Comparison of ENCODE assay signal across 1 cellular context in genomic region chr1:179930867-179931266, GRCh38.
TF ChIP-seq lines count a peak whose summit lies in the region.

No MANE protein-coding gene starts in this region.

TF ChIP-seq in HEK293, 187 proteins besides CTCF, POLR2A, EP300 and RAD21 (continued from another document and continues in another):
- TF ChIP-seq TSHZ1 (tag by site-specific recombination; IDR thresholded peaks at IDR 0.05; ENCODE audit: borderline replicate concordance) (peak; percentile 83; the same call in 1 of the 2 replicates), ZNF341 (tag by site-specific recombination; IDR thresholded peaks at IDR 0.05; ENCODE audit: low read depth) (no peak), ZNF248 (tag by site-specific recombination; IDR thresholded peaks at IDR 0.05) (no peak), ZNF558 (tag by site-specific recombination; IDR thresholded peaks at IDR 0.05) (peak; percentile 53; the same call in 1 of the 2 replicates), PRDM1 (tag by site-specific recombination; IDR thresholded peaks at IDR 0.05) (peak; percentile 76), ZNF501 (tag by site-specific recombination; IDR thresholded peaks at IDR 0.05) (peak; percentile 65), ZNF148 (tag by site-specific recombination; IDR thresholded peaks at IDR 0.05; ENCODE audit: borderline replicate concordance) (no peak), YY2 (tag by site-specific recombination; IDR thresholded peaks at IDR 0.05) (no peak), ZNF292 (tag by site-specific recombination; IDR thresholded peaks at IDR 0.05; ENCODE audit: borderline replicate concordance, low read depth) (no peak), ZNF362 (tag by site-specific recombination; IDR thresholded peaks at IDR 0.05) (peak; percentile 64; the same call in 1 of the 2 replicates), ZNF404 (tag by site-specific recombination; IDR thresholded peaks at IDR 0.05) (no peak), ZBTB44 (tag by site-specific recombination; IDR thresholded peaks at IDR 0.05) (peak; percentile 69), ZNF645 (tag by site-specific recombination; IDR thresholded peaks at IDR 0.05) (no peak), ZNF776 (tag by site-specific recombination; IDR thresholded peaks at IDR 0.05; ENCODE audit: borderline replicate concordance) (no peak), ZNF629 (tag by site-specific recombination; IDR thresholded peaks at IDR 0.05) (peak; percentile 97), ZNF169 (tag by site-specific recombination; IDR thresholded peaks at IDR 0.05) (no peak), PRDM4 (tag by site-specific recombination; IDR thresholded peaks at IDR 0.05) (no peak), KLF1 (tag by site-specific recombination; IDR thresholded peaks at IDR 0.05) (no peak), ZNF585B (tag by site-specific recombination; IDR thresholded peaks at IDR 0.05) (no peak), ZNF423 (tag by site-specific recombination; IDR thresholded peaks at IDR 0.05) (no peak), ZNF768 (tag by site-specific recombination; IDR thresholded peaks at IDR 0.05) (no peak), ZNF214 (tag by site-specific recombination; IDR thresholded peaks at IDR 0.05; ENCODE audit: borderline replicate concordance) (no peak), ZNF24 (tag by site-specific recombination; IDR thresholded peaks at IDR 0.05) (peak; percentile 87), ZNF175 (tag by site-specific recombination; IDR thresholded peaks at IDR 0.05) (no peak), MEIS1 (CRISPR knock-in tag; IDR thresholded peaks at IDR 0.05; ENCODE audit: borderline replicate concordance) (no peak), ZNF416 (tag by site-specific recombination; IDR thresholded peaks at IDR 0.05) (no peak), ZNF391 (tag by site-specific recombination; IDR thresholded peaks at IDR 0.05; ENCODE audit: borderline replicate concordance, low read depth) (0 out of 2 replicates have a peak, but pooled peaks have one; percentile 60), ZBTB21 (tag by site-specific recombination; IDR thresholded peaks at IDR 0.05) (peak; percentile 83), ZNF18 (tag by site-specific recombination; IDR thresholded peaks at IDR 0.05) (0 out of 2 replicates have a peak, but pooled peaks have one; percentile 27), SETDB1 (IDR thresholded peaks at IDR 0.05; ENCODE audit: insufficient read length, low read length) (no peak), ZNF548 (tag by site-specific recombination; IDR thresholded peaks at IDR 0.05) (no peak), ZNF544 (tag by site-specific recombination; IDR thresholded peaks at IDR 0.05) (no peak), ZNF513 (tag by site-specific recombination; IDR thresholded peaks at IDR 0.05) (0 out of 2 replicates have a peak, but pooled peaks have one; percentile 15), TCF7L2 (IDR thresholded peaks at IDR 0.05; ENCODE audit: borderline replicate concordance, low read depth, low read length) (peak; percentile 77), ZFHX2 (tag by site-specific recombination; conservative IDR thresholded peaks at IDR 0.05) (no peak), ZNF664 (tag by site-specific recombination; IDR thresholded peaks at IDR 0.05) (no peak), ZNF514 (tag by site-specific recombination; IDR thresholded peaks at IDR 0.05) (no peak), KLF9 (tag by site-specific recombination; IDR thresholded peaks at IDR 0.05; ENCODE audit: low read depth) (no peak), ZNF311 (tag by site-specific recombination; IDR thresholded peaks at IDR 0.05; ENCODE audit: borderline replicate concordance) (no peak), ZNF266 (tag by site-specific recombination; IDR thresholded peaks at IDR 0.05; ENCODE audit: low read depth) (no peak), HOXC10 (CRISPR knock-in tag; IDR thresholded peaks at IDR 0.05) (no peak), KLF17 (tag by site-specific recombination; IDR thresholded peaks at IDR 0.05) (no peak), SCRT1 (tag by site-specific recombination; IDR thresholded peaks at IDR 0.05; ENCODE audit: borderline replicate concordance) (peak; percentile 82; the same call in 1 of the 2 replicates), INSM2 (tag by site-specific recombination; IDR thresholded peaks at IDR 0.05) (peak; percentile 92), ZNF10 (tag by site-specific recombination; IDR thresholded peaks at IDR 0.05) (peak; percentile 90), ZNF792 (tag by site-specific recombination; IDR thresholded peaks at IDR 0.05) (no peak), ZNF157 (tag by site-specific recombination; IDR thresholded peaks at IDR 0.05) (no peak), SP3 (tag by site-specific recombination; IDR thresholded peaks at IDR 0.05) (peak; percentile 43)
